ENCODE assay signal across 9 cellular contexts in genomic region chr17:29177871-29178749, GRCh38. TPM values are rescaled to one million over a fixed set of nuclear protein-coding genes. Genes with fewer than 3 reads are reported as not detected.
A peak's percentile ranks its signal among the peaks of the same experiment; 100 is the strongest.
DNase-seq lines count a peak whose midpoint lies in the region; ATAC-seq and TF ChIP-seq lines count a peak whose summit lies in the region.
"Had no signal": no experiment of that assay in that cellular context is flagged by ENCODE, and none has a peak within 500 bp of the region (broad histone marks: within the 10 kb centered on the region; RNA-seq: fewer than 3 reads in every experiment).

No MANE protein-coding gene starts in this region.

- no peak for ATAC-seq in T-cell (replicated peaks in 1 of 4)
- ATAC-seq in GM19035 (IDR thresholded peaks at IDR 0.05; ENCODE audit: unreplicated experiment): no peak

- H3K27me3 ChIP-seq in DOHH2 (ENCODE audit: control insufficient read depth, low read length) (no peaks in the 10 kb centered on the region), rectal smooth muscle tissue (ENCODE audit: control insufficient read depth, insufficient read depth, low read length) (no peaks in the 10 kb centered on the region)

- peak overlapping the region; percentile 82 for H3K4me3 ChIP-seq in DOHH2 (ENCODE audit: low read length)
- H3K4me3 ChIP-seq in rectal smooth muscle tissue (ENCODE audit: low read length): peak overlapping the region; percentile 49

- H3K27ac ChIP-seq in DOHH2 (ENCODE audit: low read depth, low read length) (no peak overlapping the region), rectal smooth muscle tissue (ENCODE audit: low read depth, low read length) (peak overlapping the region; percentile 60)
- H3K27ac ChIP-seq: SK-N-MC had no signal

- H3K27me3 Mint-ChIP-seq in T-cell (no peaks in the 10 kb centered on the region), glutamatergic neuron (ENCODE audit: unreplicated experiment) (peaks cover 10% of the 10 kb centered on the region)

- POLR2A ChIA-PET in T-cell (lab: Charles Lee): interaction anchor here in 1 of 2 donors (0.6 kb wide), 1 partner anchor 183 kb away, joined by 4 read pairs; no protein-coding TSS in a partner anchor

- H3K9me2 ChIP-seq in DOHH2 (replicated peaks; ENCODE audit: control insufficient read depth, low read length): no peaks in the 10 kb centered on the region

- peak overlapping the region; percentile 62 for H3K4me2 ChIP-seq in DOHH2 (ENCODE audit: low read length)

- H3K4me1 ChIP-seq in DOHH2 (ENCODE audit: control insufficient read depth, low read length): peaks cover 47% of the 10 kb centered on the region
- H3K4me1 ChIP-seq in rectal smooth muscle tissue (ENCODE audit: control insufficient read depth, insufficient read depth, low read length): peaks cover 6% of the 10 kb centered on the region

- H3K36me3 Mint-ChIP-seq in T-cell: no peaks in the 10 kb centered on the region
- peaks cover 5% of the 10 kb centered on the region for H3K36me3 Mint-ChIP-seq in glutamatergic neuron (ENCODE audit: unreplicated experiment)

- H3K36me3 ChIP-seq in DOHH2 (ENCODE audit: control insufficient read depth, low read length) (no peaks in the 10 kb centered on the region), rectal smooth muscle tissue (ENCODE audit: control insufficient read depth, insufficient read depth, low read length) (no peaks in the 10 kb centered on the region)

- peak overlapping the region; percentile 32 for H3K9ac ChIP-seq in rectal smooth muscle tissue (ENCODE audit: low read length)

- TF ChIP-seq CTCF in DOHH2 (IDR thresholded peaks at IDR 0.05; ENCODE audit: low read depth, low read length, poor library complexity, severe bottlenecking) (no peak), glutamatergic neuron (IDR thresholded peaks at IDR 0.05; ENCODE audit: partially characterized antibody, unreplicated experiment) (no peak)

- H3K4me3 Mint-ChIP-seq in T-cell: peak overlapping the region; percentile 80 to 85 (median 85)
- peak overlapping the region; percentile 93 for H3K4me3 Mint-ChIP-seq in glutamatergic neuron (ENCODE audit: unreplicated experiment)

- H3K9me3 Mint-ChIP-seq in T-cell (no peaks in the 10 kb centered on the region), glutamatergic neuron (ENCODE audit: unreplicated experiment) (no peaks in the 10 kb centered on the region)

- H3K27ac Mint-ChIP-seq in T-cell (peak overlapping the region; percentile 90 to 95), glutamatergic neuron (ENCODE audit: unreplicated experiment) (peak overlapping the region; percentile 93)

- peaks cover 20% of the 10 kb centered on the region for H3K79me2 ChIP-seq in DOHH2 (ENCODE audit: control insufficient read depth, low read length)

- DNase-seq in T-cell (no peak), glutamatergic neuron (no peak), mucosa of gallbladder (ENCODE audit: low spot score) (no peak), NCI-H446 (lab: John Stamatoyannopoulos, UW) (no peak), middle frontal gyrus (ENCODE audit: extremely low spot score, low spot score) (no peak)

- no peaks in the 10 kb centered on the region for H3K9me3 ChIP-seq in DOHH2 (ENCODE audit: control insufficient read depth, insufficient read depth, low read length)

- CTCF ChIA-PET in T-cell (lab: Charles Lee): interaction anchor here in 1 of 2 donors (0.5 to 11.5 kb wide), 5 partner anchors 23 to 112 kb away, joined by 3 to 184 read pairs (median 4); no protein-coding TSS in a partner anchor

- no peaks in the 10 kb centered on the region for H4K20me1 ChIP-seq in DOHH2 (ENCODE audit: control insufficient read depth, insufficient read depth, low read depth, low read length)

- H3K4me1 Mint-ChIP-seq in T-cell (peaks cover 14 to 29% (median 16%) of the 10 kb centered on the region in 3 donors), glutamatergic neuron (ENCODE audit: low read depth, unreplicated experiment) (peaks cover 18% of the 10 kb centered on the region)

- 0 out of 2 replicates have a peak, but pooled peaks cover 2% of the 10 kb centered on the region for H3F3A ChIP-seq in DOHH2 (ENCODE audit: control insufficient read depth, insufficient read depth)

RNA-seq across cellular contexts. Expression of gene MYO18A, which starts 2.1 kb away (rescaled TPM):
- total RNA-seq in T-cell: 100 to 1,000 TPM; 119 to 151 (median 145) TPM
- total RNA-seq in glutamatergic neuron (ENCODE audit: unreplicated experiment): 465 TPM
- 198 TPM for total RNA-seq in mucosa of gallbladder
